Comparison of ENCODE assay signal across 8 cellular contexts in genomic region chr4:113052379-113052951, GRCh38. TPM values are rescaled to one million over a fixed set of nuclear protein-coding genes. Genes with fewer than 3 reads are reported as not detected.
DNase-seq lines count a peak whose midpoint lies in the region; ATAC-seq and TF ChIP-seq lines count a peak whose summit lies in the region.

No MANE protein-coding gene starts in this region.

- ATAC-seq in GM21619 (IDR thresholded peaks at IDR 0.05; ENCODE audit: unreplicated experiment) (peak; percentile 98), GM18505 (IDR thresholded peaks at IDR 0.05; ENCODE audit: unreplicated experiment) (no peak), GM19467 (IDR thresholded peaks at IDR 0.05; ENCODE audit: unreplicated experiment) (no peak)

- no peak for TF ChIP-seq POLR2A in GM18505 (IDR thresholded peaks at IDR 0.05; ENCODE audit: borderline replicate concordance, extremely low read depth, insufficient read depth, insufficient read length)
- no peak for TF ChIP-seq POLR2A in uterus (IDR thresholded peaks at IDR 0.05)

- no peak for TF ChIP-seq CTCF in GM10266 (IDR thresholded peaks at IDR 0.05; ENCODE audit: control insufficient read depth, insufficient read depth, low read depth, missing control alignments)
- no peak for TF ChIP-seq CTCF in uterus (IDR thresholded peaks at IDR 0.05)

- no peak overlapping the region for H3K4me3 ChIP-seq in uterus

- no peaks in the 10 kb centered on the region for H3K36me3 ChIP-seq in uterus

- H3K27ac ChIP-seq in uterus: peak overlapping the region in 1 of 2 donors; percentile 6

- DNase-seq in GM10266 (ENCODE audit: extremely low spot score) (peak; percentile 34), LHCN-M2 (ENCODE audit: low read depth) (peak; percentile 95), fibroblast of peridontal ligament (ENCODE audit: extremely low read depth) (peak; percentile 77), uterus (no peak)
- DNase-seq in activated naive CD4-positive, alpha-beta T cell (lab: John Stamatoyannopoulos, UW): no peak

- H3K27me3 ChIP-seq in uterus: no peaks in the 10 kb centered on the region

- intact Hi-C loops in uterus (cut with DNase I; ENCODE audit: low total_unique reads): no loop called here

- H3K4me1 ChIP-seq in uterus: no peaks in the 10 kb centered on the region

- H3K9me3 ChIP-seq in uterus: no peaks in the 10 kb centered on the region

RNA-seq across cellular contexts. Expression of gene ANK2, which starts 3.0 kb away (rescaled TPM):
- total RNA-seq in LHCN-M2 (2014; rRNA removed): 16.2 and 19.5 TPM in 2 replicates
- 6.6 TPM for polyA plus RNA-seq in LHCN-M2 (2012)
- total RNA-seq in uterus: 100 to 1,000 TPM in 1 of 4 donors, 10 to 100 TPM in 3; 27.4 to 142 (median 47.2) TPM

Comparison
In these comparisons a context has a peak if more than half of its experiments do, and no peak if none do; other contexts are left out.
1. DNase-seq: peak in GM10266 (single experiment), LHCN-M2 (single experiment) and fibroblast of peridontal ligament (single experiment); none in activated naive CD4-positive, alpha-beta T cell (0 of 4) and uterus (0 of 2).